ENCODE assay signal across 8 cellular contexts in genomic region chr10:80204801-80205477, GRCh38. TPM values are rescaled to one million over a fixed set of nuclear protein-coding genes. Genes with fewer than 3 reads are reported as not detected.
DNase-seq lines count a peak whose midpoint lies in the region; ATAC-seq, FAIRE-seq and TF ChIP-seq lines count a peak whose summit lies in the region.

No MANE protein-coding gene starts in this region.

- peaks cover 58% of the 10 kb centered on the region for H3K4me1 Mint-ChIP-seq in CD14-positive monocyte

- intact Hi-C loops in CD14-positive monocyte (cut with micrococcal nuclease) (loop anchor here (1.0 to 10.0 kb wide), 5 partner anchors 14 to 130 kb away; partner anchors contain the start of gene TMEM254 (in 1 of the 2)), endothelial cell of umbilical vein (cut with micrococcal nuclease) (loop anchor here (1.0 to 5.0 kb wide), 3 partner anchors 47 to 207 kb away; partner anchors contain the start of gene TMEM254), aorta (cut with DNase I) (loop anchor here (1.0 to 2.0 kb wide), 2 partner anchors 46 to 50 kb away; no protein-coding TSS in a partner anchor)

- CTCF ChIA-PET in endothelial cell of umbilical vein (lab: Charles Lee), result interaction anchor here (1.0 to 1.8 kb wide), 4 partner anchors 18 to 61 kb away, joined by 5 to 16 read pairs (median 6); no protein-coding TSS in a partner anchor

- H3K27me3 ChIP-seq in endothelial cell of umbilical vein (ENCODE audit: control insufficient read depth in 2 of 2, insufficient read depth in 2 of 2, low read length in 2 of 2) (no peaks in the 10 kb centered on the region), aorta (ENCODE audit: control insufficient read depth in 1 of 2, insufficient read depth in 2 of 2, low read length in 1 of 2) (no peaks in the 10 kb centered on the region)

- WGBS in aorta, 2 donors, result 0 to 2% methylated on average over 44 to 63 of the region's 63 CpGs

- POLR2A ChIA-PET in endothelial cell of umbilical vein (lab: Charles Lee), result no interaction called here

- H3K4me3 ChIP-seq in endothelial cell of umbilical vein (replicated peaks in 1 of 3; ENCODE audit: insufficient read depth in 1 of 3, low read depth in 1 of 3, low read length in 3 of 3) (peak overlapping the region; percentile 16 to 71 (median 50)), aorta (ENCODE audit: low read length in 2 of 2) (peak overlapping the region; percentile 24 to 72)

- no peaks in the 10 kb centered on the region for H3K9me3 ChIP-seq in endothelial cell of umbilical vein (replicated peaks; ENCODE audit: control insufficient read depth, insufficient read depth, low read length)
- H3K9me3 ChIP-seq in aorta (ENCODE audit: control insufficient read depth, low read length), result no peaks in the 10 kb centered on the region

- no peaks in the 10 kb centered on the region for H4K20me1 ChIP-seq in endothelial cell of umbilical vein (replicated peaks; ENCODE audit: control insufficient read depth, extremely low read depth, insufficient read depth, low read length)

- peak overlapping the region; percentile 88 to 97 for H3K4me3 Mint-ChIP-seq in CD14-positive monocyte

- H3K36me3 ChIP-seq in endothelial cell of umbilical vein (ENCODE audit: control insufficient read depth in 2 of 2, extremely low read depth in 1 of 2, insufficient read depth in 2 of 2, low read length in 2 of 2) (no peaks in the 10 kb centered on the region), aorta (ENCODE audit: control insufficient read depth in 1 of 2, insufficient read depth in 2 of 2, low read length in 1 of 2) (no peaks in the 10 kb centered on the region)

- TF ChIP-seq CTCF in CD14-positive monocyte (IDR thresholded peaks at IDR 0.05), result no peak
- no peak for TF ChIP-seq CTCF in endothelial cell of umbilical vein (IDR thresholded peaks at IDR 0.05; ENCODE audit: extremely low read depth in 1 of 2, insufficient read depth in 1 of 2, low read depth in 1 of 2, low read length in 2 of 2)

- no peaks in the 10 kb centered on the region for H3K9me1 ChIP-seq in endothelial cell of umbilical vein (replicated peaks; ENCODE audit: control insufficient read depth, extremely low read depth, insufficient read depth, low read length)

- no peak for FAIRE-seq in endothelial cell of umbilical vein (lab: Jason Lieb, UNC)

- H3K27ac ChIP-seq in endothelial cell of umbilical vein (ENCODE audit: insufficient read depth, low read depth, low read length), result peak overlapping the region; percentile 87
- peak overlapping the region; percentile 83 to 97 for H3K27ac ChIP-seq in aorta (ENCODE audit: low read depth in 1 of 2, low read length in 2 of 2)

- H3K9ac ChIP-seq in endothelial cell of umbilical vein (replicated peaks; ENCODE audit: extremely low read depth, insufficient read depth, low read length), result peak overlapping the region; percentile 92

- H3K27me3 Mint-ChIP-seq in CD14-positive monocyte (ENCODE audit: low read depth in 3 of 3), result peaks cover 2% of the 10 kb centered on the region in 3 donors

- peaks cover 52% of the 10 kb centered on the region for H3K79me2 ChIP-seq in endothelial cell of umbilical vein (ENCODE audit: control insufficient read depth, insufficient read depth, low read length)

- peak overlapping the region; percentile 78 to 94 (median 87) for H3K27ac Mint-ChIP-seq in CD14-positive monocyte

- peak overlapping the region; percentile 83 for H2AFZ ChIP-seq in endothelial cell of umbilical vein (ENCODE audit: low read depth, low read length)

- ATAC-seq in GM19395 (IDR thresholded peaks at IDR 0.05; ENCODE audit: unreplicated experiment), result peak; percentile 38
- peak; percentile 44 for ATAC-seq in HG03432 (IDR thresholded peaks at IDR 0.05; ENCODE audit: unreplicated experiment)
- ATAC-seq in aorta (ENCODE audit: low FRiP score), result peak; percentile 26

- peaks cover 13 to 14% of the 10 kb centered on the region in 2 donors for H3K36me3 Mint-ChIP-seq in CD14-positive monocyte

- H3K9me3 Mint-ChIP-seq in CD14-positive monocyte, result peaks cover 0 to 2% (median 0%) of the 10 kb centered on the region in 7 donors

- dilution Hi-C loops in endothelial cell of umbilical vein (cut with MboI; ENCODE audit: extremely low pct_ligation_motif_present, low sequenced_read_pairs), result no loop called here

- TF ChIP-seq POLR2A in endothelial cell of umbilical vein (IDR thresholded peaks at IDR 0.05; ENCODE audit: low read depth, low read length), result no peak

- peak overlapping the region; percentile 69 for H3K4me2 ChIP-seq in endothelial cell of umbilical vein (ENCODE audit: insufficient read depth, low read length)

- BruUV-seq in endothelial cell of umbilical vein (replicated peaks; lab: Mats Ljungman, UMichigan), result no TSS peak

- H3K4me1 ChIP-seq in endothelial cell of umbilical vein (ENCODE audit: control insufficient read depth, extremely low read depth, insufficient read depth, low read length) (peaks cover 45% of the 10 kb centered on the region), aorta (ENCODE audit: control insufficient read depth in 1 of 2, insufficient read depth in 2 of 2, low read length in 2 of 2) (peaks cover 2 to 10% of the 10 kb centered on the region in 2 donors)

- DNase-seq in CD14-positive monocyte (ENCODE audit: low spot score), result no peak
- DNase-seq in UCSD-AML1 (lab: John Stamatoyannopoulos, UW; ENCODE audit: unreplicated experiment), result peak; percentile 61
- DNase-seq in endothelial cell of umbilical vein (ENCODE audit: low read depth, low spot score), result peak; percentile 21
- peak; percentile 42 for DNase-seq in myocyte (ENCODE audit: low read depth)
- DNase-seq in aorta, result peak; percentile 59 to 83
- no peak for DNase-seq in DMS79 (lab: John Stamatoyannopoulos, UW)

TF ChIP-seq in endothelial cell of umbilical vein, 7 proteins besides CTCF, POLR2A, EP300 and RAD21:
- TF ChIP-seq MYC (IDR thresholded peaks at IDR 0.05; ENCODE audit: low read depth, low read length) (no peak), JUN (IDR thresholded peaks at IDR 0.05; ENCODE audit: borderline replicate concordance, insufficient read depth, insufficient read length, low read depth) (no peak), EZH2 (IDR thresholded peaks at IDR 0.05; ENCODE audit: borderline replicate concordance, low read depth, low read length, severe bottlenecking) (no peak), GATA2 (IDR thresholded peaks at IDR 0.05; ENCODE audit: insufficient read depth, insufficient read length, low read depth, low read length) (no peak), FOS (IDR thresholded peaks at IDR 0.05; ENCODE audit: borderline replicate concordance, insufficient read depth, low read length) (no peak), POLR2AphosphoS5 (IDR thresholded peaks at IDR 0.05; ENCODE audit: insufficient read depth, low read depth, low read length) (no peak), MAX (IDR thresholded peaks at IDR 0.05; ENCODE audit: insufficient read depth, insufficient read length) (no peak)

RNA-seq across cellular contexts. Expression of gene ANXA11, which starts 0.4 kb away (rescaled TPM):
- polyA plus RNA-seq in CD14-positive monocyte (100 to 1,000 TPM; 134 to 174 TPM), endothelial cell of umbilical vein (59.2 and 68.0 TPM in 2 replicates), aorta (100 to 1,000 TPM in 1 of 2 donors, 10 to 100 TPM in 1; 97.3 to 160 TPM)
- total RNA-seq in endothelial cell of umbilical vein (122 and 143 TPM in 2 replicates), myocyte (219 and 266 TPM in 2 replicates), aorta (100 to 1,000 TPM; 227 to 256 TPM)
- polyA plus RNA-seq in endothelial cell of umbilical vein (2011; cell fraction: cytosol; rRNA removed), result 72.5 and 74.8 TPM in 2 replicates
- polyA plus RNA-seq in endothelial cell of umbilical vein (2011; cell fraction: nucleus; rRNA removed), result 58.0 and 87.2 TPM in 2 replicates
- polyA plus RNA-seq in endothelial cell of umbilical vein (2012), result 210 and 281 TPM in 2 replicates
- polyA minus RNA-seq in endothelial cell of umbilical vein, result 59.0 and 59.7 TPM in 2 replicates
- 70.7 TPM for polyA minus RNA-seq in endothelial cell of umbilical vein (2011; cell fraction: cytosol; rRNA and poly(A)+ RNA removed)
- polyA minus RNA-seq in endothelial cell of umbilical vein (2011; cell fraction: nucleus; rRNA and poly(A)+ RNA removed), result 51.3 and 53.0 TPM in 2 replicates
- polyA plus RNA-seq in myocyte (2012), result 136 TPM

Comparison
In these comparisons a context has a peak if more than half of its experiments do, and no peak if none do; other contexts are left out.
1. DNase-seq: peak in UCSD-AML1 (single experiment), endothelial cell of umbilical vein (single experiment), myocyte (single experiment) and aorta (2 of 2); none in CD14-positive monocyte (single experiment) and DMS79 (single experiment).
2. Peak in every context shown above with its lines, with median percentiles within 50 percentile points of each other: ATAC-seq.